8 cellular contexts compared by ENCODE assay signal in the genomic region with DNA sequence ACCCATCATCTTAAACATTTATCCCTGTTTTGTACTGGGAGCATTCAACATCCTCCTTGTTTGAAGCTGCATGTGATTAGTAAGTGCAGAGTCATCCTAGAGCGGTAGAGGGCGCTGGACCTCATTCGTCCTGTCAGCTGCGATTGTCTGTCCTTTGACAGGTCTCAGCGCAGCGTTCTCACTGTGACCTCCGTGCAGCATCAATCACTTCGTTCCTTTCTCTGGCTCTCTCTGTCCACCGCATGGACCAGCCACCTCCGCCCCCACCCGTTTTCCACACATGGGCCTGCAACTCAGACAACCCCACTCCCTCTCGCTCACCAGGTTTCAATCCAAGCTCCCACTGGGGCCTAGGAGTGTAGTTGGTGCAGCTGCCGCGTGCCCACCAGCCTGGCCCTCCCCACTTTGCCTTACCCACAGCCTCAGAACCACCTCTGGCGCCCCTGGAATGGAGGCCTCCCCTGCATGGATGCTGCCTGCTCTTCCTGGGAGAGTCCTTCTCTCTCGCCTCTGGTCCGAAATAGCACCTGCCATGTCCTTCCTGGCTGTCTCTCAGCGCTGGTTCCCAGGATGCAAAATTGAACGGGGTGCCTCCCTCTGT.
DNase-seq lines count a peak whose midpoint lies in the region; ATAC-seq and TF ChIP-seq lines count a peak whose summit lies in the region.

No MANE protein-coding gene starts in this region.

- no peak for ATAC-seq in GM21447 (IDR thresholded peaks at IDR 0.05; ENCODE audit: unreplicated experiment)

- peaks cover 16% of the 10 kb centered on the region for H3K27me3 Mint-ChIP-seq in glutamatergic neuron (ENCODE audit: unreplicated experiment)

- peaks cover 8% of the 10 kb centered on the region for H3K4me1 Mint-ChIP-seq in glutamatergic neuron (ENCODE audit: low read depth, unreplicated experiment)

- peak overlapping the region; percentile 88 for H3K27ac Mint-ChIP-seq in glutamatergic neuron (ENCODE audit: unreplicated experiment)

- H3K27ac ChIP-seq in HEK293 (ENCODE audit: extremely low read depth, low read depth, low read length), result no peak overlapping the region

- H3K36me3 ChIP-seq in HEK293 (ENCODE audit: control insufficient read depth in 2 of 2, insufficient read depth in 1 of 2, low read length in 2 of 2), result no peaks in the 10 kb centered on the region

- H3K36me3 Mint-ChIP-seq in glutamatergic neuron (ENCODE audit: unreplicated experiment), result peaks cover 7% of the 10 kb centered on the region

- peaks cover 11% of the 10 kb centered on the region for H3K9me3 Mint-ChIP-seq in glutamatergic neuron (ENCODE audit: unreplicated experiment)

- no peak overlapping the region for H3K4me3 ChIP-seq in AG10803 (ENCODE audit: low read length)
- H3K4me3 ChIP-seq in HEK293 (ENCODE audit: low read depth, low read length), result no peak overlapping the region

- POLR2A ChIA-PET in HEK293 (lab: Yijun Ruan, JAX), result no interaction called here

- TF ChIP-seq CTCF in AG10803 (conservative IDR thresholded peaks at IDR 0.05; ENCODE audit: low read length) (peak; percentile 67), HEK293 (tag by site-specific recombination; IDR thresholded peaks at IDR 0.05) (peak; percentile 39), glutamatergic neuron (IDR thresholded peaks at IDR 0.05; ENCODE audit: partially characterized antibody, unreplicated experiment) (peak; percentile 83)

- DNase-seq in AG10803 (ENCODE audit: low read depth), result peak; percentile 41
- DNase-seq in RPMI8226, result peak; percentile 43
- DNase-seq in activated gamma-delta T cell treated with anti-CD3 and anti-CD28 coated beads, Interleukin-2, amount 50 U/mL, for 16 hours (ENCODE audit: low read depth), result peak; percentile 25
- peak; percentile 83 for DNase-seq in glutamatergic neuron
- DNase-seq in pons (ENCODE audit: low spot score), result peak; percentile 93
- no peak for DNase-seq in GM19238 (ENCODE audit: insufficient read length, low spot score)

- no peaks in the 10 kb centered on the region for H3K9me3 ChIP-seq in HEK293 (ENCODE audit: control insufficient read depth, insufficient read depth, low read depth, low read length)

- CTCF ChIA-PET in HEK293 (lab: Yijun Ruan, JAX), result interaction anchor here (0.6 to 1.3 kb wide), 6 partner anchors 13 to 1406 kb away, joined by 3 to 4 read pairs (median 3); no protein-coding TSS in a partner anchor

- H3K4me1 ChIP-seq in HEK293 (ENCODE audit: control insufficient read depth, insufficient read depth, low read length), result no peaks in the 10 kb centered on the region

- no peak overlapping the region for H3K4me3 Mint-ChIP-seq in glutamatergic neuron (ENCODE audit: unreplicated experiment)

TF ChIP-seq in HEK293, 187 proteins besides CTCF, POLR2A, EP300 and RAD21:
- no peak for TF ChIP-seq ZSCAN30 (tag by site-specific recombination; IDR thresholded peaks at IDR 0.05)
- no peak for TF ChIP-seq ZNF24 (tag by site-specific recombination; IDR thresholded peaks at IDR 0.05)
- TF ChIP-seq KLF9 (tag by site-specific recombination; IDR thresholded peaks at IDR 0.05; ENCODE audit: low read depth), result no peak
- TF ChIP-seq ZNF335 (tag by site-specific recombination; conservative IDR thresholded peaks at IDR 0.05), result no peak
- TF ChIP-seq ZNF670 (tag by site-specific recombination; IDR thresholded peaks at IDR 0.05; ENCODE audit: low read depth), result no peak
TF ChIP-seq in HEK293: peak in this region for 0.
